31 cellular contexts compared by ENCODE assay signal in genomic region chr6:81307640-81308214, GRCh38.
"Had no signal": no experiment of that assay in that cellular context is flagged by ENCODE, and none has a peak within 500 bp of the region (broad histone marks: within the 10 kb centered on the region; RNA-seq: fewer than 3 reads in every experiment).

No MANE protein-coding gene starts in this region.

- H3K4me3 ChIP-seq: adrenal gland, ascending aorta, cardiac muscle cell had no signal

- H3K27ac ChIP-seq: adrenal gland, ascending aorta, cardiac muscle cell, VCaP had no signal

- ATAC-seq: activated CD8-positive, alpha-beta T cell treated with anti-CD3 and anti-CD28 coated beads for 36 hours; activated naive CD4-positive, alpha-beta T cell treated with anti-CD3 and anti-CD28 coated beads, Interleukin-2, amount 50 U/mL, for 72 hours; activated T-cell treated with anti-CD3 and anti-CD28 coated beads, Interleukin-2, amount 50 U/mL, for 4 hours; activated T-cell treated with anti-CD3 and anti-CD28 coated beads, Interleukin-2, amount 50 U/mL, for 72 hours; activated T-helper 17 cell treated with anti-CD3 and anti-CD28 coated beads, Interleukin-2, amount 50 U/mL, for 72 hours had no signal

- H3K36me3 ChIP-seq: adrenal gland, ascending aorta, cardiac muscle cell had no signal

- H3K9me3 ChIP-seq: adrenal gland, ascending aorta had no signal

- H3K27me3 ChIP-seq: adrenal gland, ascending aorta, cardiac muscle cell had no signal

- H3K4me1 ChIP-seq: adrenal gland, ascending aorta had no signal

- DNase-seq: activated B cell treated with CpG ODN at 0.5 μM for 24 hours; activated CD4-positive, alpha-beta memory T cell treated with anti-CD3 and anti-CD28 coated beads for 36 hours; activated CD4-positive, alpha-beta T cell treated with anti-CD3 and anti-CD28 coated beads for 4 hours; activated CD4-positive, alpha-beta T cell treated with anti-CD3 and anti-CD28 coated beads, Interleukin-2, amount 10 ng/mL, durations not matched to agents 24 days and 14 days; activated CD4-positive, alpha-beta T cell treated with anti-CD3 and anti-CD28 coated beads, Interleukin-2, amount 50 U/mL, for 1 hour; activated CD4-positive, alpha-beta T cell treated with anti-CD3 and anti-CD28 coated beads, Interleukin-2, amount 50 U/mL, for 4 hours; activated CD4-positive, CD25-positive, alpha-beta regulatory T cell treated with anti-CD3 and anti-CD28 coated beads, Interleukin-2, amount 50 U/mL, for 72 hours; activated CD8-positive, alpha-beta memory T cell treated with anti-CD3 and anti-CD28 coated beads, Interleukin-2, amount 50 U/mL, for 4 hours; activated CD8-positive, alpha-beta T cell treated with anti-CD3 and anti-CD28 coated beads for 36 hours; activated effector memory CD4-positive, alpha-beta T cell treated with anti-CD3 and anti-CD28 coated beads, Interleukin-2, amount 50 U/mL, for 16 hours; activated gamma-delta T cell treated with Interleukin-2 at 50 U/mL for 16 hours; activated naive CD4-positive, alpha-beta T cell; activated naive CD4-positive, alpha-beta T cell treated with anti-CD3 and anti-CD28 coated beads for 36 hours; activated naive CD4-positive, alpha-beta T cell treated with anti-CD3 and anti-CD28 coated beads, Interleukin-2, amount 50 U/mL, for 16 hours; activated naive CD8-positive, alpha-beta T cell treated with anti-CD3 and anti-CD28 coated beads for 36 hours; activated T-cell treated with anti-CD3 and anti-CD28 coated beads for 4 hours; activated T-cell treated with anti-CD3 and anti-CD28 coated beads, Interleukin-2, amount 50 U/mL, for 1 hour; activated T-cell treated with anti-CD3 and anti-CD28 coated beads, Interleukin-2, amount 50 U/mL, for 4 hours; activated T-cell treated with anti-CD3 and anti-CD28 coated beads, Interleukin-2, amount 50 U/mL, for 72 hours; adrenal gland; amniotic stem cell; central memory CD4-positive, alpha-beta T cell; SW 1271; T-helper 1 cell; T-helper 2 cell; T-helper 9 cell had no signal
